21 cellular contexts compared by ENCODE assay signal in genomic region chr10:69102429-69102828, GRCh38. TPM values are rescaled to one million over a fixed set of nuclear protein-coding genes. Genes with fewer than 3 reads are reported as not detected.
DNase-seq lines count a peak whose midpoint lies in the region; ATAC-seq and TF ChIP-seq lines count a peak whose summit lies in the region.
"Had no signal": no experiment of that assay in that cellular context is flagged by ENCODE, and none has a peak within 500 bp of the region (broad histone marks: within the 10 kb centered on the region; RNA-seq: fewer than 3 reads in every experiment).

No MANE protein-coding gene starts in this region.

- H4K20me1 ChIP-seq in osteoblast (ENCODE audit: insufficient read depth, low read length): peaks cover 23% of the 10 kb centered on the region

- no peak for ATAC-seq in activated T-cell treated with anti-CD3 and anti-CD28 coated beads, Interleukin-2, amount 50 U/mL, for 72 hours (replicated peaks in 1 of 2)
- ATAC-seq in T-cell (replicated peaks in 1 of 4): no peak
- ATAC-seq in central memory CD8-positive, alpha-beta T cell (replicated peaks; ENCODE audit: extremely low read depth, poor library complexity, severe bottlenecking): no peak
- ATAC-seq in GM18868 (IDR thresholded peaks at IDR 0.05; ENCODE audit: unreplicated experiment): no peak
- ATAC-seq: gastroesophageal sphincter; stimulated activated naive B cell treated with anti-CD40 and anti-IgM and Interleukin-4, amounts not matched to agents 10 μg/mL and 1 μg/mL and 100 μg/mL, for 72 hours had no signal

- H3K27me3 Mint-ChIP-seq in activated T-cell treated with anti-CD3 and anti-CD28 coated beads, Interleukin-2, amount 50 U/mL, for 72 hours (ENCODE audit: low read depth): no peaks in the 10 kb centered on the region
- no peaks in the 10 kb centered on the region for H3K27me3 Mint-ChIP-seq in T-cell
- H3K27me3 Mint-ChIP-seq in central memory CD8-positive, alpha-beta T cell: no peaks in the 10 kb centered on the region
- H3K27me3 Mint-ChIP-seq: stimulated activated naive B cell treated with anti-CD40 and anti-IgM and Interleukin-4, amounts not matched to agents 10 μg/mL and 1 μg/mL and 100 μg/mL, for 72 hours had no signal

- CTCF ChIA-PET in T-cell (lab: Charles Lee): interaction anchor here in 1 of 2 donors (1.2 kb wide), 1 partner anchor 96 kb away, joined by 5 read pairs; no protein-coding TSS in a partner anchor

- TF ChIP-seq CTCF in osteoblast (IDR thresholded peaks at IDR 0.05; ENCODE audit: extremely low read depth, low read depth, low read length): no peak

- peaks cover 66% of the 10 kb centered on the region for H3K36me3 ChIP-seq in osteoblast (ENCODE audit: insufficient read depth, low read length)
- H3K36me3 ChIP-seq: MG63, prostate gland, thyroid gland had no signal

- peaks cover 16% of the 10 kb centered on the region for H3K4me1 ChIP-seq in osteoblast (ENCODE audit: insufficient read depth, low read length)
- H3K4me1 ChIP-seq: esophagus muscularis mucosa, gastroesophageal sphincter, prostate gland, thyroid gland had no signal

- no peak overlapping the region for H3K4me2 ChIP-seq in osteoblast (ENCODE audit: insufficient read depth, low read length)

- H3K4me1 Mint-ChIP-seq in activated T-cell treated with anti-CD3 and anti-CD28 coated beads, Interleukin-2, amount 50 U/mL, for 72 hours (ENCODE audit: low read depth): peaks cover 41% of the 10 kb centered on the region
- peaks cover 31 to 49% (median 33%) of the 10 kb centered on the region in 3 donors for H3K4me1 Mint-ChIP-seq in T-cell
- H3K4me1 Mint-ChIP-seq in central memory CD8-positive, alpha-beta T cell: peaks cover 48% of the 10 kb centered on the region
- H3K4me1 Mint-ChIP-seq: nephron had no signal

- peak overlapping the region in 1 of 2 donors; percentile 53 for H3K4me3 Mint-ChIP-seq in activated T-cell treated with anti-CD3 and anti-CD28 coated beads, Interleukin-2, amount 50 U/mL, for 72 hours
- H3K4me3 Mint-ChIP-seq in T-cell: peak overlapping the region in 1 of 3 donors; percentile 43
- peak overlapping the region; percentile 65 for H3K4me3 Mint-ChIP-seq in central memory CD8-positive, alpha-beta T cell
- H3K4me3 Mint-ChIP-seq: nephron; stimulated activated naive B cell treated with anti-CD40 and anti-IgM and Interleukin-4, amounts not matched to agents 10 μg/mL and 1 μg/mL and 100 μg/mL, for 72 hours had no signal

- no peak for DNase-seq in activated T-cell treated with anti-CD3 and anti-CD28 coated beads, Interleukin-2, amount 50 U/mL, for 72 hours
- no peak for DNase-seq in activated T-cell treated with anti-CD3 and anti-CD28 coated beads, Interleukin-2, amount 50 U/mL, for 48 hours
- DNase-seq in T-cell (no peak), osteoblast (ENCODE audit: insufficient read length, low spot score, missing footprints) (no peak), NCI-H128 (lab: John Stamatoyannopoulos, UW; ENCODE audit: unreplicated experiment) (no peak), head of caudate nucleus (no peak)
- DNase-seq in central memory CD8-positive, alpha-beta T cell (ENCODE audit: low spot score in 2 of 2): no peak
- DNase-seq: activated CD4-positive, alpha-beta T cell treated with anti-CD3 and anti-CD28 coated beads, Interleukin-2, amount 50 U/mL, for 4 hours; anterior cingulate cortex; C1 segment of cervical spinal cord; central memory CD4-positive, alpha-beta T cell; NCI-H1436 treated with DMSO at 0.1 percent for 48 hours; stimulated activated naive B cell treated with anti-CD40 and anti-IgM and Interleukin-4, amounts not matched to agents 10 μg/mL and 1 μg/mL and 100 μg/mL, for 72 hours; SW 1271; thyroid gland had no signal

- H3K79me2 ChIP-seq in osteoblast (ENCODE audit: insufficient read depth, low read length): peaks cover 65% of the 10 kb centered on the region

- H3K27ac ChIP-seq in osteoblast (ENCODE audit: low read depth, low read length): peak overlapping the region; percentile 38
- H3K27ac ChIP-seq: esophagus muscularis mucosa, gastroesophageal sphincter, prostate gland, thyroid gland had no signal

- no peaks in the 10 kb centered on the region for H3K9me3 Mint-ChIP-seq in activated T-cell treated with anti-CD3 and anti-CD28 coated beads, Interleukin-2, amount 50 U/mL, for 72 hours
- no peaks in the 10 kb centered on the region for H3K9me3 Mint-ChIP-seq in T-cell
- no peaks in the 10 kb centered on the region for H3K9me3 Mint-ChIP-seq in central memory CD8-positive, alpha-beta T cell
- H3K9me3 Mint-ChIP-seq: nephron; stimulated activated naive B cell treated with anti-CD40 and anti-IgM and Interleukin-4, amounts not matched to agents 10 μg/mL and 1 μg/mL and 100 μg/mL, for 72 hours had no signal

- peak overlapping the region; percentile 18 for H3K27ac Mint-ChIP-seq in activated T-cell treated with anti-CD3 and anti-CD28 coated beads, Interleukin-2, amount 50 U/mL, for 72 hours
- peak overlapping the region; percentile 76 to 81 for H3K27ac Mint-ChIP-seq in T-cell
- H3K27ac Mint-ChIP-seq in central memory CD8-positive, alpha-beta T cell (ENCODE audit: low read depth): peak overlapping the region; percentile 83
- H3K27ac Mint-ChIP-seq: nephron had no signal

- no peaks in the 10 kb centered on the region for H3K9me3 ChIP-seq in osteoblast (ENCODE audit: low read depth, low read length)
- H3K9me3 ChIP-seq: esophagus muscularis mucosa, gastroesophageal sphincter, MG63, prostate gland, thyroid gland had no signal

- POLR2A ChIA-PET in T-cell (lab: Charles Lee): interaction anchor here in 1 of 2 donors (0.5 to 0.9 kb wide), 2 partner anchors 65 to 97 kb away, joined by 4 read pairs; no protein-coding TSS in a partner anchor

- no peak overlapping the region for H3K4me3 ChIP-seq in osteoblast (ENCODE audit: insufficient read depth, low read length)
- H3K4me3 ChIP-seq: esophagus muscularis mucosa, gastroesophageal sphincter, MG63, prostate gland, thyroid gland had no signal

- intact Hi-C loops in head of caudate nucleus (cut with DNase I): no loop called here

- H3K36me3 Mint-ChIP-seq in activated T-cell treated with anti-CD3 and anti-CD28 coated beads, Interleukin-2, amount 50 U/mL, for 72 hours (ENCODE audit: insufficient read depth in 2 of 2): peaks cover 24 to 48% of the 10 kb centered on the region in 2 donors
- H3K36me3 Mint-ChIP-seq in T-cell: peaks cover 54% of the 10 kb centered on the region
- peaks cover 79% of the 10 kb centered on the region for H3K36me3 Mint-ChIP-seq in central memory CD8-positive, alpha-beta T cell (ENCODE audit: insufficient read depth)

- no peaks in the 10 kb centered on the region for H3K27me3 ChIP-seq in osteoblast (ENCODE audit: insufficient read depth, low read length)
- H3K27me3 ChIP-seq: MG63, thyroid gland had no signal

- no peak overlapping the region for H2AFZ ChIP-seq in osteoblast (ENCODE audit: low read length)

RNA-seq across cellular contexts. Expression of gene SRGN, which starts 14.5 kb away (rescaled TPM):
- total RNA-seq in activated T-cell treated with anti-CD3 and anti-CD28 coated beads, Interleukin-2, amount 50 U/mL, for 72 hours: 100 to 1,000 TPM; 439 to 902 TPM
- total RNA-seq in T-cell: 100 to 1,000 TPM in 4 of 5 donors, 10 to 100 TPM in 1; 91.4 to 271 (median 137) TPM
- total RNA-seq in osteoblast: 344 and 474 TPM in 2 replicates

RNA-seq across cellular contexts. Expression of gene VPS26A, which starts 21.5 kb away (rescaled TPM):
- total RNA-seq in activated T-cell treated with anti-CD3 and anti-CD28 coated beads, Interleukin-2, amount 50 U/mL, for 72 hours: 10 to 100 TPM; 39.0 to 39.1 TPM
- 10 to 100 TPM; 24.6 to 35.8 (median 28.2) TPM for total RNA-seq in T-cell
- 41.3 and 56.3 TPM in 2 replicates for total RNA-seq in osteoblast

Comparison
In these comparisons a context has a peak if more than half of its experiments do, and no peak if none do; other contexts are left out.
1. H3K27ac Mint-ChIP-seq: peak in every context shown above with its lines; median percentile 83 in central memory CD8-positive, alpha-beta T cell; 78 in T-cell; 18 in activated T-cell treated with anti-CD3 and anti-CD28 coated beads, Interleukin-2, amount 50 U/mL, for 72 hours.